14 cellular contexts compared by ENCODE assay signal in the genomic region with DNA sequence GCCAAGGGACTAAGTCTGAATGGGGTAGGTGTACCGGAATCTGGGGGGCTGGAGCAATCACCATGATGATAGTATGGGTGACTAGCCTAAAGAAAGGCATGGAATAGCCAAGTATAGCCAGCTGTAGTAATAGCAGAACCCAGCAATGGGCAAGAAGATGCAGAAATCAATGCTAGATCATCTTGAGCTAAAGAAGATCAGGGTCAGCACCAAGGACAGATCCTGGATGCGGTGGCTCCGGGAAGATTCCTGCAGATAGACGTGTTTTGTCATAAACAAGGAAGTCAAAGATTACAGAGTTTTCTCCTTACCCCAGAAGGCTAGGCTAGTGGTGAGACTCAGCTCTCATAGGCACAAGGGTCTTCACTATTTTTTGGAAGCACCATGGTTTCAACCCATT.
DNase-seq lines count a peak whose midpoint lies in the region; ATAC-seq and TF ChIP-seq lines count a peak whose summit lies in the region.
"Had no signal": no experiment of that assay in that cellular context is flagged by ENCODE, and none has a peak within 500 bp of the region (broad histone marks: within the 10 kb centered on the region; RNA-seq: fewer than 3 reads in every experiment).

No MANE protein-coding gene starts in this region.

- H3K36me3 ChIP-seq in SJCRH30 (no peaks in the 10 kb centered on the region), upper lobe of left lung (no peaks in the 10 kb centered on the region)
- H3K36me3 ChIP-seq: BE2C, colonic mucosa had no signal

- TF ChIP-seq RAD21 in Ishikawa (IDR thresholded peaks at IDR 0.05; ENCODE audit: low read depth) = no peak

- H3K4me1 ChIP-seq in SJCRH30 (no peaks in the 10 kb centered on the region), upper lobe of left lung (no peaks in the 10 kb centered on the region)
- H3K4me1 ChIP-seq: BE2C, colonic mucosa had no signal

- TF ChIP-seq CTCF in upper lobe of left lung (IDR thresholded peaks at IDR 0.05) = no peak

- DNase-seq in Caki2 (ENCODE audit: low read depth) = peak; percentile 49
- peak; percentile 73 to 85 for DNase-seq in SJCRH30
- DNase-seq in iPS-NIHi11 (ENCODE audit: low spot score) = peak; percentile 16
- DNase-seq in upper lobe of left lung = no peak
- DNase-seq in A172 (ENCODE audit: low spot score) = no peak
- no peak for DNase-seq in DMS114 treated with DMSO at 0.1 percent for 48 hours (lab: John Stamatoyannopoulos, UW; ENCODE audit: unreplicated experiment)
- DNase-seq: anterior cingulate cortex; BE2C; colonic mucosa; NCI-H187; posterior cingulate gyrus; stimulated activated CD4-positive, alpha-beta T cell treated with anti-CD3 and anti-CD28 coated beads, Interleukin-15, amount 100 ng/mL, for 24 hours had no signal

- no peak for TF ChIP-seq POLR2A in upper lobe of left lung (IDR thresholded peaks at IDR 0.05)

- H3K27ac ChIP-seq in SJCRH30 (no peak overlapping the region), upper lobe of left lung (no peak overlapping the region)
- H3K27ac ChIP-seq: colonic mucosa had no signal

- H3K9me3 ChIP-seq in SJCRH30 (replicated peaks) (no peaks in the 10 kb centered on the region), upper lobe of left lung (no peaks in the 10 kb centered on the region)
- H3K9me3 ChIP-seq: BE2C, colonic mucosa had no signal

- 23 to 40% methylated on average over 4 of the region's 4 CpGs for WGBS in upper lobe of left lung, 2 donors

- in situ Hi-C loops in Caki2 (cut with HindIII; ENCODE audit: low pct_unique_long_range_greater_than_20kb, low sequenced_read_pairs) = no loop called here

- no peak for TF ChIP-seq EP300 in Ishikawa (IDR thresholded peaks at IDR 0.05; ENCODE audit: borderline replicate concordance)
- no peak for TF ChIP-seq EP300 in upper lobe of left lung (IDR thresholded peaks at IDR 0.05)

- H3K27me3 ChIP-seq in SJCRH30 = no peaks in the 10 kb centered on the region
- no peaks in the 10 kb centered on the region for H3K27me3 ChIP-seq in upper lobe of left lung
- H3K27me3 ChIP-seq: BE2C, colonic mucosa had no signal

- H3K4me3 ChIP-seq in SJCRH30 (no peak overlapping the region), upper lobe of left lung (no peak overlapping the region)
- H3K4me3 ChIP-seq: colonic mucosa had no signal

- ATAC-seq in upper lobe of left lung (ENCODE audit: low FRiP score in 2 of 2) (no peak), HG03378 (IDR thresholded peaks at IDR 0.05; ENCODE audit: unreplicated experiment) (no peak)

TF ChIP-seq in Ishikawa, 13 proteins besides CTCF, POLR2A, EP300 and RAD21:
- TF ChIP-seq, protein P1, sequence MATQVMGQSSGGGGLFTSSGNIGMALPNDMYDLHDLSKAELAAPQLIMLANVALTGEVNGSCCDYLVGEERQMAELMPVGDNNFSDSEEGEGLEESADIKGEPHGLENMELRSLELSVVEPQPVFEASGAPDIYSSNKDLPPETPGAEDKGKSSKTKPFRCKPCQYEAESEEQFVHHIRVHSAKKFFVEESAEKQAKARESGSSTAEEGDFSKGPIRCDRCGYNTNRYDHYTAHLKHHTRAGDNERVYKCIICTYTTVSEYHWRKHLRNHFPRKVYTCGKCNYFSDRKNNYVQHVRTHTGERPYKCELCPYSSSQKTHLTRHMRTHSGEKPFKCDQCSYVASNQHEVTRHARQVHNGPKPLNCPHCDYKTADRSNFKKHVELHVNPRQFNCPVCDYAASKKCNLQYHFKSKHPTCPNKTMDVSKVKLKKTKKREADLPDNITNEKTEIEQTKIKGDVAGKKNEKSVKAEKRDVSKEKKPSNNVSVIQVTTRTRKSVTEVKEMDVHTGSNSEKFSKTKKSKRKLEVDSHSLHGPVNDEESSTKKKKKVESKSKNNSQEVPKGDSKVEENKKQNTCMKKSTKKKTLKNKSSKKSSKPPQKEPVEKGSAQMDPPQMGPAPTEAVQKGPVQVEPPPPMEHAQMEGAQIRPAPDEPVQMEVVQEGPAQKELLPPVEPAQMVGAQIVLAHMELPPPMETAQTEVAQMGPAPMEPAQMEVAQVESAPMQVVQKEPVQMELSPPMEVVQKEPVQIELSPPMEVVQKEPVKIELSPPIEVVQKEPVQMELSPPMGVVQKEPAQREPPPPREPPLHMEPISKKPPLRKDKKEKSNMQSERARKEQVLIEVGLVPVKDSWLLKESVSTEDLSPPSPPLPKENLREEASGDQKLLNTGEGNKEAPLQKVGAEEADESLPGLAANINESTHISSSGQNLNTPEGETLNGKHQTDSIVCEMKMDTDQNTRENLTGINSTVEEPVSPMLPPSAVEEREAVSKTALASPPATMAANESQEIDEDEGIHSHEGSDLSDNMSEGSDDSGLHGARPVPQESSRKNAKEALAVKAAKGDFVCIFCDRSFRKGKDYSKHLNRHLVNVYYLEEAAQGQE (IDR thresholded peaks at IDR 0.05; ENCODE audit: low read depth) = peak; percentile 80
- no peak for TF ChIP-seq TAF1 (IDR thresholded peaks at IDR 0.05; ENCODE audit: low read depth)

Comparison
In these comparisons a context has a peak if more than half of its experiments do, and no peak if none do; other contexts are left out.
1. DNase-seq: peak in Caki2 (single experiment), SJCRH30 (2 of 2) and iPS-NIHi11 (single experiment); none in upper lobe of left lung (0 of 2), A172 (single experiment) and DMS114 treated with DMSO at 0.1 percent for 48 hours (single experiment).